ENCODE assay signal across 8 cellular contexts in genomic region chr17:35804658-35805192, GRCh38. TPM values are rescaled to one million over a fixed set of nuclear protein-coding genes. Genes with fewer than 3 reads are reported as not detected.
DNase-seq lines count a peak whose midpoint lies in the region; ATAC-seq, FAIRE-seq and TF ChIP-seq lines count a peak whose summit lies in the region.

No MANE protein-coding gene starts in this region.

- H3K4me3 ChIP-seq in Caco-2 (ENCODE audit: low read depth, low read length) (no peak overlapping the region), epithelial cell of proximal tubule (ENCODE audit: low read depth, low read length) (no peak overlapping the region)

- BruUV-seq in Caco-2 (replicated peaks; lab: Mats Ljungman, UMichigan) = no TSS peak

- no peak for FAIRE-seq in H54 (lab: Jason Lieb, UNC)

- H3K27ac ChIP-seq in VCaP = peak overlapping the region; percentile 35; the same call in 1 of the 2 replicates

- H3K4me1 ChIP-seq in Caco-2 = peaks cover 8% of the 10 kb centered on the region; the same call in 1 of the 2 replicates

- H3K4me3 Mint-ChIP-seq in Caco-2 (ENCODE audit: unreplicated experiment) = no peak overlapping the region

- peaks cover 8% of the 10 kb centered on the region for H3K27me3 Mint-ChIP-seq in Caco-2 (ENCODE audit: insufficient read depth, unreplicated experiment)

- TF ChIP-seq CTCF in Caco-2 (IDR thresholded peaks at IDR 0.05; ENCODE audit: insufficient read depth in 1 of 2, low read depth in 1 of 2, low read length in 1 of 2, severe bottlenecking in 1 of 2, unreplicated experiment in 1 of 2) (peak; percentile 86 to 97), VCaP (conservative IDR thresholded peaks at IDR 0.05) (peak; percentile 100), epithelial cell of proximal tubule (conservative IDR thresholded peaks at IDR 0.05; ENCODE audit: low read depth, low read length) (peak; percentile 100)

- H3K27ac Mint-ChIP-seq in Caco-2 (ENCODE audit: unreplicated experiment) = no peak overlapping the region

- no peak for TF ChIP-seq POLR2A in H54 (IDR thresholded peaks at IDR 0.05; ENCODE audit: low read depth, low read length)

- no peak for ATAC-seq in GM18517 (IDR thresholded peaks at IDR 0.05; ENCODE audit: unreplicated experiment)
- ATAC-seq in HG03045 (IDR thresholded peaks at IDR 0.05; ENCODE audit: unreplicated experiment) = no peak

- H3K4me1 Mint-ChIP-seq in Caco-2 (ENCODE audit: low read depth, unreplicated experiment) = peaks cover 21% of the 10 kb centered on the region

- peaks cover 14% of the 10 kb centered on the region for H3K36me3 Mint-ChIP-seq in Caco-2 (ENCODE audit: insufficient read depth, unreplicated experiment)

- H3K9me3 ChIP-seq in Caco-2 = no peaks in the 10 kb centered on the region

- no peaks in the 10 kb centered on the region for H3K27me3 ChIP-seq in Caco-2 (replicated peaks; ENCODE audit: control insufficient read depth, insufficient read depth, low read length)

- intact Hi-C loops in Caco-2 (cut with micrococcal nuclease; ENCODE audit: unreplicated experiment) = loop anchor here (1.0 to 2.0 kb wide), 2 partner anchors 40 to 192 kb away; no protein-coding TSS in a partner anchor

- POLR2A ChIA-PET in Caco-2 (lab: Charles Lee) = interaction anchor here (0.6 kb wide), 1 partner anchor 41 kb away, joined by 6 read pairs; no protein-coding TSS in a partner anchor

- CTCF ChIA-PET in Caco-2 (lab: Charles Lee) = interaction anchor here (0.6 to 2.9 kb wide), 4 partner anchors 38 to 1391 kb away, joined by 3 to 32 read pairs (median 6); no protein-coding TSS in a partner anchor

- H3K36me3 ChIP-seq in Caco-2 (ENCODE audit: control insufficient read depth, insufficient read depth, low read length) = no peaks in the 10 kb centered on the region

- H3K9me3 Mint-ChIP-seq in Caco-2 (ENCODE audit: unreplicated experiment) = no peaks in the 10 kb centered on the region

- DNase-seq in Caco-2 (peak; percentile 72 to 85), H54 (ENCODE audit: insufficient read length, low spot score) (peak; percentile 82), NCI-H2227 treated with DMSO at 0.1 percent for 48 hours (lab: John Stamatoyannopoulos, UW) (peak; percentile 24), epithelial cell of proximal tubule (ENCODE audit: low read depth) (peak; percentile 67), myocyte (ENCODE audit: low read depth) (peak; percentile 90)

RNA-seq across cellular contexts. Expression of gene TAF15, which starts 4.6 kb away (rescaled TPM):
- total RNA-seq in Caco-2 (2022) (335 and 350 TPM in 2 replicates), epithelial cell of proximal tubule (17.3 and 28.1 TPM in 2 replicates), myocyte (25.1 and 25.7 TPM in 2 replicates)
- 130 TPM for polyA plus RNA-seq in myocyte (2012)

RNA-seq across cellular contexts. Expression of gene MMP28, which starts 9.3 kb away (rescaled TPM):
- not detected in 2 replicates for total RNA-seq in Caco-2 (2022)
- not detected in 2 replicates for total RNA-seq in epithelial cell of proximal tubule
- 0.42 and 0.99 TPM in 2 replicates for total RNA-seq in myocyte
- 6.5 TPM for polyA plus RNA-seq in myocyte (2012)

RNA-seq across cellular contexts. Expression of gene C17orf50, which starts 44.0 kb away (rescaled TPM):
- total RNA-seq in Caco-2 (2022) = not detected in 2 replicates
- total RNA-seq in epithelial cell of proximal tubule = 1.0 TPM in 1 of 2 replicates, not detected in the other
- not detected in 2 replicates for total RNA-seq in myocyte
- 0.08 TPM for polyA plus RNA-seq in myocyte (2012)

RNA-seq across cellular contexts. Expression of gene GAS2L2, which starts 51.7 kb away (rescaled TPM):
- total RNA-seq in Caco-2 (2022) = not detected in 2 replicates
- total RNA-seq in epithelial cell of proximal tubule = not detected in 2 replicates
- 0.08 TPM in 1 of 2 replicates, not detected in the other for total RNA-seq in myocyte
- polyA plus RNA-seq in myocyte (2012) = 0.04 TPM

Comparison
In these comparisons a context has a peak if more than half of its experiments do, and no peak if none do; other contexts are left out.
1. DNase-seq: peak in every context shown above with its lines; median percentile 90 in myocyte; 82 in H54; 78 in Caco-2; 67 in epithelial cell of proximal tubule; 24 in NCI-H2227 treated with DMSO at 0.1 percent for 48 hours.
2. RNA of gene TAF15, which starts 4.6 kb away (total RNA-seq): 335 to 350 TPM in Caco-2; 25.1 to 25.7 TPM in myocyte and 17.3 to 28.1 TPM in epithelial cell of proximal tubule; every median in the first group is over 10 times any median in the second.
3. Peak in every context shown above with its lines, with median percentiles within 50 percentile points of each other: CTCF ChIP-seq.